Comparison of ENCODE assay signal across 8 cellular contexts in genomic region chr15:57667171-57667924, GRCh38. TPM values are rescaled to one million over a fixed set of nuclear protein-coding genes. Genes with fewer than 3 reads are reported as not detected.
DNase-seq lines count a peak whose midpoint lies in the region; ATAC-seq and TF ChIP-seq lines count a peak whose summit lies in the region.

No MANE protein-coding gene starts in this region.

- no peak overlapping the region for H3K27ac ChIP-seq in HEK293 (ENCODE audit: extremely low read depth, low read depth, low read length)
- H3K27ac ChIP-seq in WERI-Rb-1, result no peak overlapping the region
- no peak overlapping the region for H3K27ac ChIP-seq in right cardiac atrium (ENCODE audit: low read length)
- peak overlapping the region; percentile 42 for H3K27ac ChIP-seq in stomach smooth muscle (ENCODE audit: low read length)

- ATAC-seq in right cardiac atrium, result peak; percentile 78 to 81
- ATAC-seq in GM19328 (IDR thresholded peaks at IDR 0.05; ENCODE audit: unreplicated experiment), result no peak
- no peak for ATAC-seq in GM19455 (IDR thresholded peaks at IDR 0.05; ENCODE audit: unreplicated experiment)

- H3K4me3 ChIP-seq in HEK293 (ENCODE audit: low read depth, low read length) (no peak overlapping the region), WERI-Rb-1 (ENCODE audit: low read depth, low read length) (no peak overlapping the region), right cardiac atrium (ENCODE audit: low read length) (no peak overlapping the region), stomach smooth muscle (ENCODE audit: low read length in 2 of 2) (peak overlapping the region; percentile 36 to 43)

- TF ChIP-seq CTCF in HEK293 (tag by site-specific recombination; IDR thresholded peaks at IDR 0.05), result peak; percentile 18; the same call in 1 of the 2 replicates
- TF ChIP-seq CTCF in WERI-Rb-1 (IDR thresholded peaks at IDR 0.05; ENCODE audit: low read depth, low read length), result peak; percentile 43

- POLR2A ChIA-PET in HEK293 (lab: Yijun Ruan, JAX), result no interaction called here

- no peaks in the 10 kb centered on the region for H3K9me3 ChIP-seq in HEK293 (ENCODE audit: control insufficient read depth, insufficient read depth, low read depth, low read length)
- H3K9me3 ChIP-seq in WERI-Rb-1 (ENCODE audit: severe bottlenecking), result no peaks in the 10 kb centered on the region
- H3K9me3 ChIP-seq in right cardiac atrium (ENCODE audit: control insufficient read depth, low read length), result no peaks in the 10 kb centered on the region
- no peaks in the 10 kb centered on the region for H3K9me3 ChIP-seq in stomach smooth muscle (ENCODE audit: control insufficient read depth in 2 of 2, low read length in 2 of 2)

- H3K9ac ChIP-seq in stomach smooth muscle (ENCODE audit: low read length in 2 of 2), result peak overlapping the region in 1 of 2 donors; percentile 32

- intact Hi-C loops in right cardiac atrium (cut with DNase I), result no loop called here

- H3K27me3 ChIP-seq in WERI-Rb-1 (ENCODE audit: insufficient read depth, low read depth, severe bottlenecking) (no peaks in the 10 kb centered on the region), right cardiac atrium (ENCODE audit: control insufficient read depth, insufficient read depth) (no peaks in the 10 kb centered on the region), stomach smooth muscle (ENCODE audit: control insufficient read depth in 1 of 2, insufficient read depth in 2 of 2, low read length in 2 of 2) (no peaks in the 10 kb centered on the region)

- WGBS in right cardiac atrium, result 31% methylated on average over 10 of the region's 10 CpGs

- H3K36me3 ChIP-seq in HEK293 (ENCODE audit: control insufficient read depth in 2 of 2, insufficient read depth in 1 of 2, low read length in 2 of 2) (no peaks in the 10 kb centered on the region), WERI-Rb-1 (no peaks in the 10 kb centered on the region), stomach smooth muscle (ENCODE audit: control insufficient read depth in 2 of 2, insufficient read depth in 2 of 2, low read length in 2 of 2) (no peaks in the 10 kb centered on the region)

- no peak for DNase-seq in WERI-Rb-1
- peak in 2 of 3 donors; percentile 48 to 51 for DNase-seq in right cardiac atrium
- DNase-seq in NCI-H1417 treated with DMSO at 0.1 percent for 48 hours (lab: John Stamatoyannopoulos, UW), result no peak
- DNase-seq in NCI-H446 treated with DMSO at 0.1 percent for 48 hours (lab: John Stamatoyannopoulos, UW), result no peak

- H3K4me1 ChIP-seq in HEK293 (ENCODE audit: control insufficient read depth, insufficient read depth, low read length) (no peaks in the 10 kb centered on the region), right cardiac atrium (ENCODE audit: control insufficient read depth, insufficient read depth, low read length) (peaks cover 1% of the 10 kb centered on the region), stomach smooth muscle (ENCODE audit: control insufficient read depth, insufficient read depth, low read length) (no peaks in the 10 kb centered on the region)

- CTCF ChIA-PET in HEK293 (lab: Yijun Ruan, JAX), result interaction anchor here (0.6 to 1.9 kb wide), 8 partner anchors 9 to 399 kb away, joined by 3 to 12 read pairs (median 4); no protein-coding TSS in a partner anchor

TF ChIP-seq in HEK293, 187 proteins besides CTCF, POLR2A, EP300 and RAD21:
- TF ChIP-seq ZNF501 (tag by site-specific recombination; IDR thresholded peaks at IDR 0.05) (no peak), MZF1 (tag by site-specific recombination; IDR thresholded peaks at IDR 0.05; ENCODE audit: borderline replicate concordance) (no peak), ZFHX2 (tag by site-specific recombination; conservative IDR thresholded peaks at IDR 0.05) (peak; percentile 62), ZNF654 (tag by site-specific recombination; IDR thresholded peaks at IDR 0.05; ENCODE audit: low read depth) (peak; percentile 60), ZNF785 (tag by site-specific recombination; IDR thresholded peaks at IDR 0.05) (no peak)
TF ChIP-seq in HEK293: peak in this region for 2.

RNA-seq across cellular contexts. Expression of gene POLR2M, which starts 39.2 kb away (rescaled TPM):
- 10 to 100 TPM; 51.3 to 57.8 (median 56.1) TPM for total RNA-seq in right cardiac atrium
- 48.2 TPM for polyA plus RNA-seq in right cardiac atrium

Comparison
In these comparisons a context has a peak if more than half of its experiments do, and no peak if none do; other contexts are left out.
1. H3K4me3 ChIP-seq: peak in stomach smooth muscle (2 of 2); none in HEK293 (single experiment), WERI-Rb-1 (single experiment) and right cardiac atrium (single experiment).
2. DNase-seq: peak in right cardiac atrium (2 of 3); none in WERI-Rb-1 (single experiment), NCI-H1417 treated with DMSO at 0.1 percent for 48 hours (single experiment) and NCI-H446 treated with DMSO at 0.1 percent for 48 hours (single experiment).
3. ATAC-seq: peak in right cardiac atrium (2 of 2); none in GM19328 (single experiment) and GM19455 (single experiment).